ENCODE assay signal across 11 cellular contexts in genomic region chr14:104805326-104805678, GRCh38. TPM values are rescaled to one million over a fixed set of nuclear protein-coding genes. Genes with fewer than 3 reads are reported as not detected.
DNase-seq lines count a peak whose midpoint lies in the region; ATAC-seq and TF ChIP-seq lines count a peak whose summit lies in the region.
"Had no signal": no experiment of that assay in that cellular context is flagged by ENCODE, and none has a peak within 500 bp of the region (broad histone marks: within the 10 kb centered on the region; RNA-seq: fewer than 3 reads in every experiment).

No MANE protein-coding gene starts in this region.

- ATAC-seq in GM19397 (IDR thresholded peaks at IDR 0.05; ENCODE audit: unreplicated experiment): no peak
- no peak for ATAC-seq in GM19455 (IDR thresholded peaks at IDR 0.05; ENCODE audit: unreplicated experiment)

- H3K4me3 ChIP-seq in brain microvascular endothelial cell (ENCODE audit: low read depth, low read length): no peak overlapping the region

- H3K27ac ChIP-seq in brain microvascular endothelial cell: no peak overlapping the region
- H3K27ac ChIP-seq: neutrophil had no signal

- no peak overlapping the region for H3K4me3 Mint-ChIP-seq in T-helper 2 cell treated with Interferon-gamma antibody and Interleukin-4, amounts not matched to agents 5 μg/mL and 100 μg/mL, for 36 hours
- H3K4me3 Mint-ChIP-seq in activated naive CD4-positive, alpha-beta T cell treated with anti-CD3 and anti-CD28 coated beads, Interleukin-2, amount 10 ng/mL, durations not matched to agents 7 days and 5 days: no peak overlapping the region

- no peaks in the 10 kb centered on the region for H3K27me3 ChIP-seq in brain microvascular endothelial cell (replicated peaks)

- no peaks in the 10 kb centered on the region for H3K36me3 ChIP-seq in brain microvascular endothelial cell (replicated peaks)
- H3K36me3 ChIP-seq: neutrophil had no signal

- TF ChIP-seq CTCF in brain microvascular endothelial cell (IDR thresholded peaks at IDR 0.05; ENCODE audit: low read depth, low read length, missing control alignments): no peak

- peaks cover 6% of the 10 kb centered on the region for H3K9me3 Mint-ChIP-seq in T-helper 2 cell treated with Interferon-gamma antibody and Interleukin-4, amounts not matched to agents 5 μg/mL and 100 μg/mL, for 36 hours
- H3K9me3 Mint-ChIP-seq in activated naive CD4-positive, alpha-beta T cell treated with anti-CD3 and anti-CD28 coated beads, Interleukin-2, amount 10 ng/mL, durations not matched to agents 7 days and 5 days: no peaks in the 10 kb centered on the region

- H3K27me3 Mint-ChIP-seq in T-helper 2 cell treated with Interferon-gamma antibody and Interleukin-4, amounts not matched to agents 5 μg/mL and 100 μg/mL, for 36 hours (ENCODE audit: low read depth): no peaks in the 10 kb centered on the region
- H3K27me3 Mint-ChIP-seq in activated naive CD4-positive, alpha-beta T cell treated with anti-CD3 and anti-CD28 coated beads, Interleukin-2, amount 10 ng/mL, durations not matched to agents 7 days and 5 days: peaks cover 7% of the 10 kb centered on the region

- in situ Hi-C loops in Caki2 (cut with HindIII; ENCODE audit: low pct_unique_long_range_greater_than_20kb, low sequenced_read_pairs) (no loop called here), brain microvascular endothelial cell (cut with HindIII; ENCODE audit: low pct_ligation_motif_present, low sequenced_read_pairs) (no loop called here)

- no peaks in the 10 kb centered on the region for H3K36me3 Mint-ChIP-seq in T-helper 2 cell treated with Interferon-gamma antibody and Interleukin-4, amounts not matched to agents 5 μg/mL and 100 μg/mL, for 36 hours (ENCODE audit: low read depth)
- H3K36me3 Mint-ChIP-seq in activated naive CD4-positive, alpha-beta T cell treated with anti-CD3 and anti-CD28 coated beads, Interleukin-2, amount 10 ng/mL, durations not matched to agents 7 days and 5 days: peaks cover 2% of the 10 kb centered on the region

- CTCF ChIA-PET in activated naive CD4-positive, alpha-beta T cell treated with anti-CD3 and anti-CD28 coated beads, Interleukin-2, amount 10 ng/mL, durations not matched to agents 7 days and 5 days (lab: Charles Lee): no interaction called here

- peaks cover 2% of the 10 kb centered on the region for H3K4me1 Mint-ChIP-seq in T-helper 2 cell treated with Interferon-gamma antibody and Interleukin-4, amounts not matched to agents 5 μg/mL and 100 μg/mL, for 36 hours (ENCODE audit: low read depth)
- H3K4me1 Mint-ChIP-seq in activated naive CD4-positive, alpha-beta T cell treated with anti-CD3 and anti-CD28 coated beads, Interleukin-2, amount 10 ng/mL, durations not matched to agents 7 days and 5 days: peaks cover 13% of the 10 kb centered on the region

- no peak overlapping the region for H3K27ac Mint-ChIP-seq in T-helper 2 cell treated with Interferon-gamma antibody and Interleukin-4, amounts not matched to agents 5 μg/mL and 100 μg/mL, for 36 hours
- no peak overlapping the region for H3K27ac Mint-ChIP-seq in activated naive CD4-positive, alpha-beta T cell treated with anti-CD3 and anti-CD28 coated beads, Interleukin-2, amount 10 ng/mL, durations not matched to agents 7 days and 5 days

- peak; percentile 53 for DNase-seq in Caki2 (ENCODE audit: low read depth)
- DNase-seq in LHCN-M2 (ENCODE audit: low read depth): peak; percentile 82
- peak; percentile 79 for DNase-seq in brain microvascular endothelial cell
- peak; percentile 43 for DNase-seq in non-pigmented ciliary epithelial cell (ENCODE audit: low read depth)
- no peak for DNase-seq in T-helper 2 cell treated with Interferon-gamma antibody and Interleukin-4, amounts not matched to agents 5 μg/mL and 100 μg/mL, for 36 hours (ENCODE audit: low spot score)
- no peak for DNase-seq in activated naive CD4-positive, alpha-beta T cell treated with anti-CD3 and anti-CD28 coated beads, Interleukin-2, amount 10 ng/mL, durations not matched to agents 7 days and 5 days
- DNase-seq: head of caudate nucleus, NCI-H524 treated with DMSO at 0.1 percent for 48 hours had no signal

RNA-seq across cellular contexts. Expression of gene ZBTB42, which starts 4.4 kb away (rescaled TPM):
- 4.7 and 7.6 TPM in 2 replicates for total RNA-seq in Caki2 (2014; rRNA removed; shearing (Covaris generic); ENCODE audit: low replicate concordance)
- 2.8 and 3.0 TPM in 2 replicates for total RNA-seq in LHCN-M2 (2014; rRNA removed)
- 2.0 TPM for polyA plus RNA-seq in LHCN-M2 (2012)

RNA-seq across cellular contexts. Expression of gene AKT1, which starts 9.8 kb away (rescaled TPM):
- 126 and 177 TPM in 2 replicates for total RNA-seq in Caki2 (2014; rRNA removed; shearing (Covaris generic); ENCODE audit: low replicate concordance)
- 205 and 222 TPM in 2 replicates for total RNA-seq in LHCN-M2 (2014; rRNA removed)
- 168 TPM for polyA plus RNA-seq in LHCN-M2 (2012)

RNA-seq across cellular contexts. Expression of gene SIVA1, which starts 52.4 kb away (rescaled TPM):
- 196 and 239 TPM in 2 replicates for total RNA-seq in Caki2 (2014; rRNA removed; shearing (Covaris generic); ENCODE audit: low replicate concordance)
- total RNA-seq in LHCN-M2 (2014; rRNA removed): 317 and 467 TPM in 2 replicates
- 113 TPM for polyA plus RNA-seq in LHCN-M2 (2012)

RNA-seq across cellular contexts. Expression of gene CEP170B, which starts 59.8 kb away (rescaled TPM):
- 6.7 and 9.8 TPM in 2 replicates for total RNA-seq in Caki2 (2014; rRNA removed; shearing (Covaris generic); ENCODE audit: low replicate concordance)
- 30.3 and 32.7 TPM in 2 replicates for total RNA-seq in LHCN-M2 (2014; rRNA removed)
- 24.2 TPM for polyA plus RNA-seq in LHCN-M2 (2012)

Comparison
In these comparisons a context has a peak if more than half of its experiments do, and no peak if none do; other contexts are left out.
1. DNase-seq: peak in Caki2 (single experiment), LHCN-M2 (single experiment), brain microvascular endothelial cell (single experiment) and non-pigmented ciliary epithelial cell (single experiment); none in T-helper 2 cell treated with Interferon-gamma antibody and Interleukin-4, amounts not matched to agents 5 μg/mL and 100 μg/mL, for 36 hours (single experiment) and activated naive CD4-positive, alpha-beta T cell treated with anti-CD3 and anti-CD28 coated beads, Interleukin-2, amount 10 ng/mL, durations not matched to agents 7 days and 5 days (single experiment).